In the genomic region with DNA sequence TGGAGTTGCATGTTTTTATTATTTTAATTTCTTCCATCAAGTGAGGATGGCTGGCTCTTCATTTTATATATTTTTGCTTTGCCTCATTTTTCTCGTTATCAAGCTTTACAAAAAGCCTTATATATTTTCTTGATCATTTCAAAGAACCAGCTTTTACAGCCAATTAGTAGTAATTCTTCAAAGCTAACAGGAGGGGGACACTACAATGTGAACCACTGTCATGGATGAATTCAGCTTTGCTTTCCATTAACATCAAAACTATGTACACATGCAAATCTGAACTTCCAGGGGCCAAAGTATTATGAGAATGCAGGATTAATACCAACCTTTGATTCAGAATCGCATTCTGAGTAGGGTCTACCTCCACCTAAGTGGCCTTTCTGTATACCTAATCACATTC, we compare ENCODE assay signal across 20 cellular contexts. TPM values are rescaled to one million over a fixed set of nuclear protein-coding genes. Genes with fewer than 3 reads are reported as not detected.
A peak's percentile ranks its signal among the peaks of the same experiment; 100 is the strongest.
DNase-seq lines count a peak whose midpoint lies in the region; ATAC-seq, FAIRE-seq and TF ChIP-seq lines count a peak whose summit lies in the region.
"Had no signal": no experiment of that assay in that cellular context is flagged by ENCODE, and none has a peak within 500 bp of the region (broad histone marks: within the 10 kb centered on the region; RNA-seq: fewer than 3 reads in every experiment).

No MANE protein-coding gene starts in this region.

- H3K27ac ChIP-seq in A549 (no peak overlapping the region), DOHH2 (ENCODE audit: low read depth, low read length) (no peak overlapping the region), endodermal cell (ENCODE audit: low read depth, low read length) (no peak overlapping the region), breast epithelium (no peak overlapping the region)
- H3K27ac ChIP-seq: BLaER1, PC-9, SJSA1 had no signal

- peaks cover 16% of the 10 kb centered on the region for H3K36me3 ChIP-seq in DOHH2 (ENCODE audit: control insufficient read depth, low read length)
- peaks cover 15% of the 10 kb centered on the region for H3K36me3 ChIP-seq in endodermal cell (ENCODE audit: control insufficient read depth, insufficient read depth, low read length)
- peaks cover 5% of the 10 kb centered on the region for H3K36me3 ChIP-seq in breast epithelium

- no peak overlapping the region for H3K27ac Mint-ChIP-seq in endodermal cell
- no peak overlapping the region for H3K27ac Mint-ChIP-seq in activated T-cell treated with anti-CD3 and anti-CD28 coated beads, Interleukin-2, amount 50 U/mL, for 72 hours
- H3K27ac Mint-ChIP-seq: CD8-positive, alpha-beta T cell; T-helper 17 cell had no signal

- peaks cover 10% of the 10 kb centered on the region; the same call in 1 of the 2 replicates for H3F3A ChIP-seq in DOHH2 (ENCODE audit: control insufficient read depth, insufficient read depth)

- no peaks in the 10 kb centered on the region for H3K9me3 ChIP-seq in A549
- no peaks in the 10 kb centered on the region for H3K9me3 ChIP-seq in DOHH2 (ENCODE audit: control insufficient read depth, insufficient read depth, low read length)
- no peaks in the 10 kb centered on the region for H3K9me3 ChIP-seq in endodermal cell (ENCODE audit: control insufficient read depth, low read length)
- no peaks in the 10 kb centered on the region for H3K9me3 ChIP-seq in breast epithelium
- H3K9me3 ChIP-seq: SJSA1 had no signal

- 84% methylated on average over 2 of the region's 2 CpGs for WGBS in A549 (ENCODE audit: missing lambda C conversion rate)
- 97 to 100% methylated on average over 2 of the region's 2 CpGs for WGBS in endodermal cell (ENCODE audit: insufficient coverage in 1 of 2, insufficient read length in 1 of 2), 2 experiments

- CTCF ChIA-PET in A549 (lab: Yijun Ruan, JAX): interaction anchor here (1.0 to 1.7 kb wide), 5 partner anchors 9 to 515 kb away, joined by 3 to 7 read pairs (median 4); no protein-coding TSS in a partner anchor

- no peaks in the 10 kb centered on the region for H3K9me2 ChIP-seq in DOHH2 (replicated peaks; ENCODE audit: control insufficient read depth, low read length)

- DNase-seq in A549 (ENCODE audit: low read depth in 1 of 2, low spot score in 1 of 2): peak in 1 of 2 experiments; percentile 24
- DNase-seq in Kasumi-1 (lab: John Stamatoyannopoulos, UW): peak; percentile 20 to 25
- DNase-seq in endodermal cell: no peak
- no peak for DNase-seq in germinal center (ENCODE audit: low spot score)
- DNase-seq in activated T-cell treated with anti-CD3 and anti-CD28 coated beads, Interleukin-2, amount 50 U/mL, for 72 hours: no peak
- DNase-seq in breast epithelium (ENCODE audit: low spot score in 2 of 2): no peak
- DNase-seq: Calu3; CD8-positive, alpha-beta T cell; DMS79; HCEC 1CT; NCI-H1436; NCI-H2029; NCI-H446 treated with DMSO at 0.1 percent for 48 hours; NCI-H748 treated with DMSO at 0.1 percent for 48 hours; PC-9; T-helper 17 cell had no signal

- no peak overlapping the region for H3K9ac ChIP-seq in endodermal cell (ENCODE audit: extremely low read depth, low read length, poor library complexity, severe bottlenecking)
- H3K9ac ChIP-seq: BLaER1 had no signal

- no peak for TF ChIP-seq EP300 in A549 (IDR thresholded peaks at IDR 0.05)

- intact Hi-C loops in breast epithelium (cut with DNase I; ENCODE audit: low total_unique reads): no loop called here

- TF ChIP-seq CTCF in A549 (IDR thresholded peaks at IDR 0.05) (no peak), DOHH2 (IDR thresholded peaks at IDR 0.05; ENCODE audit: low read depth, low read length, poor library complexity, severe bottlenecking) (peak; percentile 19), endodermal cell (conservative IDR thresholded peaks at IDR 0.05) (peak; percentile 58), breast epithelium (IDR thresholded peaks at IDR 0.05) (no peak)

- peaks cover 23% of the 10 kb centered on the region for H3K9me3 Mint-ChIP-seq in endodermal cell
- H3K9me3 Mint-ChIP-seq in activated T-cell treated with anti-CD3 and anti-CD28 coated beads, Interleukin-2, amount 50 U/mL, for 72 hours: peaks cover 2 to 8% of the 10 kb centered on the region in 2 donors

- H3K36me3 Mint-ChIP-seq in endodermal cell (ENCODE audit: low read depth): peaks cover 14% of the 10 kb centered on the region
- peaks cover 2 to 14% of the 10 kb centered on the region in 2 donors for H3K36me3 Mint-ChIP-seq in activated T-cell treated with anti-CD3 and anti-CD28 coated beads, Interleukin-2, amount 50 U/mL, for 72 hours (ENCODE audit: insufficient read depth in 2 of 2)

- POLR2A ChIA-PET in A549 (lab: Yijun Ruan, JAX): interaction anchor here (1.2 kb wide), 1 partner anchor 405 kb away, joined by 3 read pairs; the partner anchor contains the start of gene POP4

- H3K4me3 ChIP-seq in A549: no peak overlapping the region
- H3K4me3 ChIP-seq in DOHH2 (ENCODE audit: low read length): no peak overlapping the region
- H3K4me3 ChIP-seq in endodermal cell (ENCODE audit: low read length): no peak overlapping the region
- no peak overlapping the region for H3K4me3 ChIP-seq in breast epithelium
- H3K4me3 ChIP-seq: BLaER1, PC-9, SJSA1 had no signal

- TF ChIP-seq RAD21 in A549 (conservative IDR thresholded peaks at IDR 0.05 in 1 of 2, IDR thresholded peaks at IDR 0.05 in 1 of 2): no peak

- H3K27me3 Mint-ChIP-seq in endodermal cell (ENCODE audit: insufficient read depth): peaks cover 1% of the 10 kb centered on the region
- H3K27me3 Mint-ChIP-seq in activated T-cell treated with anti-CD3 and anti-CD28 coated beads, Interleukin-2, amount 50 U/mL, for 72 hours (ENCODE audit: low read depth): no peaks in the 10 kb centered on the region
- H3K27me3 Mint-ChIP-seq: T-helper 17 cell had no signal

- peak; percentile 98 for FAIRE-seq in A549 (lab: Jason Lieb, UNC)
- FAIRE-seq: G401.6 had no signal

- TF ChIP-seq POLR2A in A549 (IDR thresholded peaks at IDR 0.05; ENCODE audit: low read length): no peak
- TF ChIP-seq POLR2A in breast epithelium (IDR thresholded peaks at IDR 0.05): no peak

- H3K4me3 Mint-ChIP-seq in endodermal cell: no peak overlapping the region
- H3K4me3 Mint-ChIP-seq in activated T-cell treated with anti-CD3 and anti-CD28 coated beads, Interleukin-2, amount 50 U/mL, for 72 hours: no peak overlapping the region
- H3K4me3 Mint-ChIP-seq: CD8-positive, alpha-beta T cell; T-helper 17 cell had no signal

- H4K20me1 ChIP-seq in DOHH2 (ENCODE audit: control insufficient read depth, insufficient read depth, low read depth, low read length): peaks cover 7% of the 10 kb centered on the region; the same call in 1 of the 2 replicates

- H3K79me2 ChIP-seq in DOHH2 (ENCODE audit: control insufficient read depth, low read length): peaks cover 10% of the 10 kb centered on the region

- no peak overlapping the region for H3K4me2 ChIP-seq in A549
- H3K4me2 ChIP-seq in DOHH2 (ENCODE audit: low read length): no peak overlapping the region
- H3K4me2 ChIP-seq: BLaER1, PC-9 had no signal

- H3K27me3 ChIP-seq in DOHH2 (ENCODE audit: control insufficient read depth, low read length) (no peaks in the 10 kb centered on the region), endodermal cell (ENCODE audit: control insufficient read depth, insufficient read depth, low read length, poor library complexity, severe bottlenecking) (no peaks in the 10 kb centered on the region), breast epithelium (no peaks in the 10 kb centered on the region)
- H3K27me3 ChIP-seq: BLaER1, SJSA1 had no signal

- H3K4me1 ChIP-seq in A549 (no peaks in the 10 kb centered on the region), DOHH2 (ENCODE audit: control insufficient read depth, low read length) (no peaks in the 10 kb centered on the region), endodermal cell (ENCODE audit: control insufficient read depth, insufficient read depth, low read length) (peaks cover 4% of the 10 kb centered on the region), breast epithelium (no peaks in the 10 kb centered on the region)
- H3K4me1 ChIP-seq: BLaER1, SJSA1 had no signal

- peak; percentile 47 to 55; a peak in 2 of 6 replicates for ATAC-seq in A549
- no peak for ATAC-seq in activated T-cell treated with anti-CD3 and anti-CD28 coated beads, Interleukin-2, amount 50 U/mL, for 72 hours (replicated peaks in 1 of 2)
- ATAC-seq: CD8-positive, alpha-beta T cell; T-helper 17 cell had no signal

- peaks cover 14% of the 10 kb centered on the region for H3K4me1 Mint-ChIP-seq in endodermal cell
- no peaks in the 10 kb centered on the region for H3K4me1 Mint-ChIP-seq in activated T-cell treated with anti-CD3 and anti-CD28 coated beads, Interleukin-2, amount 50 U/mL, for 72 hours (ENCODE audit: low read depth)

TF ChIP-seq in A549, 52 proteins besides CTCF, POLR2A, EP300 and RAD21 (continues in another document):
- TF ChIP-seq HOXA7 (CRISPR knock-in tag; IDR thresholded peaks at IDR 0.05) (no peak), NR3C1 (IDR thresholded peaks at IDR 0.05) (no peak), PHF8 (IDR thresholded peaks at IDR 0.05; ENCODE audit: borderline replicate concordance, low read depth) (no peak), NPAS2 (CRISPR knock-in tag; IDR thresholded peaks at IDR 0.05; ENCODE audit: borderline replicate concordance) (no peak), E2F6 (IDR thresholded peaks at IDR 0.05; ENCODE audit: borderline replicate concordance, low read depth) (no peak), GATA3 (IDR thresholded peaks at IDR 0.05; ENCODE audit: borderline replicate concordance) (no peak), ZSCAN20 (CRISPR knock-in tag; IDR thresholded peaks at IDR 0.05) (no peak), FOSB (CRISPR knock-in tag; IDR thresholded peaks at IDR 0.05) (no peak), CHD4 (IDR thresholded peaks at IDR 0.05; ENCODE audit: borderline replicate concordance) (no peak), RARB (CRISPR knock-in tag; IDR thresholded peaks at IDR 0.05) (no peak)

RNA-seq across cellular contexts. Expression of gene UQCRFS1, which starts 11.1 kb away (rescaled TPM):
- polyA plus RNA-seq in A549 (2011; rRNA removed) (148 and 201 TPM in 2 replicates), A549 (2017; fragmentation: RNase III; extraction: RNeasy Plus Mini Kit Qiagen cat#74134 plus additional on column Dnase treatment) (105 to 111 TPM (median 109 TPM) in 3 replicates)
- 150 and 170 TPM in 2 replicates for polyA plus RNA-seq in A549 (2012; cell fraction: cytosol; rRNA removed)
- polyA plus RNA-seq in A549 (2012; cell fraction: nucleus; rRNA removed): 73.3 and 89.7 TPM in 2 replicates
- polyA minus RNA-seq in A549 (2011; rRNA and poly(A)+ RNA removed): 75.9 and 78.8 TPM in 2 replicates
- total RNA-seq in endodermal cell (10 to 100 TPM; 32.4 to 32.7 TPM), breast epithelium (10 to 100 TPM; 26.9 to 33.1 (median 27.1) TPM)
- 45.4 TPM for polyA plus RNA-seq in endodermal cell (2013, experiment 1 of 2)
- polyA plus RNA-seq in endodermal cell (2013, experiment 2 of 2): 44.3 TPM
- 10 to 100 TPM; 39.1 to 40.1 TPM for total RNA-seq in activated T-cell treated with anti-CD3 and anti-CD28 coated beads, Interleukin-2, amount 50 U/mL, for 72 hours

Comparison
In these comparisons a context has a peak if more than half of its experiments do, and no peak if none do; other contexts are left out.
1. ATAC-seq: peak in A549 (2 of 2); none in activated T-cell treated with anti-CD3 and anti-CD28 coated beads, Interleukin-2, amount 50 U/mL, for 72 hours (0 of 2).
2. DNase-seq: peak in Kasumi-1 (2 of 2); none in endodermal cell (single experiment), germinal center (single experiment), activated T-cell treated with anti-CD3 and anti-CD28 coated beads, Interleukin-2, amount 50 U/mL, for 72 hours (0 of 2) and breast epithelium (0 of 2).
3. CTCF ChIP-seq: peak in DOHH2 (single experiment) and endodermal cell (single experiment); none in A549 (single experiment) and breast epithelium (0 of 3).